1 cellular context compared by ENCODE assay signal in genomic region chr3:173586176-173586575, GRCh38.
TF ChIP-seq lines count a peak whose summit lies in the region.

No MANE protein-coding gene starts in this region.

TF ChIP-seq in SK-N-SH, 30 proteins besides CTCF, POLR2A, EP300 and RAD21 (continued from another document):
- TF ChIP-seq, protein P1, sequence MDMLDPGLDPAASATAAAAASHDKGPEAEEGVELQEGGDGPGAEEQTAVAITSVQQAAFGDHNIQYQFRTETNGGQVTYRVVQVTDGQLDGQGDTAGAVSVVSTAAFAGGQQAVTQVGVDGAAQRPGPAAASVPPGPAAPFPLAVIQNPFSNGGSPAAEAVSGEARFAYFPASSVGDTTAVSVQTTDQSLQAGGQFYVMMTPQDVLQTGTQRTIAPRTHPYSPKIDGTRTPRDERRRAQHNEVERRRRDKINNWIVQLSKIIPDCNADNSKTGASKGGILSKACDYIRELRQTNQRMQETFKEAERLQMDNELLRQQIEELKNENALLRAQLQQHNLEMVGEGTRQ (IDR thresholded peaks at IDR 0.05; ENCODE audit: borderline replicate concordance, low read depth, low read length): no peak
TF ChIP-seq in SK-N-SH: peak in this region for 3.
